ENCODE assay signal across 2 cellular contexts in genomic region chr2:44210362-44210761, GRCh38.
TF ChIP-seq lines count a peak whose summit lies in the region.

No MANE protein-coding gene starts in this region.

TF ChIP-seq in GM23338, 12 proteins besides CTCF, POLR2A, EP300 and RAD21 (continued from another document):
- TF ChIP-seq JUNB (IDR thresholded peaks at IDR 0.05; ENCODE audit: unreplicated experiment): no peak
- TF ChIP-seq ZNF331 (CRISPR knock-in tag; IDR thresholded peaks at IDR 0.05; ENCODE audit: low read depth): no peak
- TF ChIP-seq CREB1 (CRISPR knock-in tag; IDR thresholded peaks at IDR 0.05; ENCODE audit: low read depth): no peak
- TF ChIP-seq REST (IDR thresholded peaks at IDR 0.05; ENCODE audit: unreplicated experiment): no peak
- no peak for TF ChIP-seq ZNF462 (CRISPR knock-in tag; IDR thresholded peaks at IDR 0.05)
TF ChIP-seq in GM23338: peak in this region for 0.

TF ChIP-seq in WTC11, 78 proteins besides CTCF, POLR2A, EP300 and RAD21 (continued from another document):
- TF ChIP-seq ATF2 (CRISPR knock-in tag; IDR thresholded peaks at IDR 0.05; ENCODE audit: borderline replicate concordance, low read depth) (no peak), FOXP4 (CRISPR knock-in tag; IDR thresholded peaks at IDR 0.05) (no peak), IRF1 (CRISPR knock-in tag; IDR thresholded peaks at IDR 0.05) (no peak), ATF1 (CRISPR knock-in tag; IDR thresholded peaks at IDR 0.05) (no peak), ETV6 (CRISPR knock-in tag; IDR thresholded peaks at IDR 0.05) (no peak), MXD4 (CRISPR knock-in tag; IDR thresholded peaks at IDR 0.05; ENCODE audit: borderline replicate concordance) (no peak), USF1 (CRISPR knock-in tag; IDR thresholded peaks at IDR 0.05) (no peak)
TF ChIP-seq in WTC11: peak in this region for 0.
